ENCODE assay signal across 8 cellular contexts in genomic region chr2:97992836-97993825, GRCh38. TPM values are rescaled to one million over a fixed set of nuclear protein-coding genes. Genes with fewer than 3 reads are reported as not detected.
DNase-seq lines count a peak whose midpoint lies in the region; ATAC-seq, FAIRE-seq and TF ChIP-seq lines count a peak whose summit lies in the region.

No MANE protein-coding gene starts in this region.

- H3K9ac ChIP-seq in HUES48 (ENCODE audit: low read depth, low read length) (no peak overlapping the region), astrocyte (ENCODE audit: low read length) (peak overlapping the region; percentile 88)

- peak overlapping the region; percentile 94 for H3K4me3 Mint-ChIP-seq in CD4-positive, alpha-beta T cell
- H3K4me3 Mint-ChIP-seq in astrocyte (ENCODE audit: unreplicated experiment): peak overlapping the region; percentile 95

- FAIRE-seq in astrocyte (lab: Jason Lieb, UNC) (no peak), HTR-8/SVneo (lab: Jason Lieb, UNC) (no peak)

- peak overlapping the region; percentile 99; the same call in 1 of the 2 replicates for H3K4me3 ChIP-seq in HUES48 (ENCODE audit: low read depth, low read length)
- peak overlapping the region; percentile 80 for H3K4me3 ChIP-seq in astrocyte (ENCODE audit: insufficient read depth, low read depth, low read length)
- peak overlapping the region; percentile 93 to 94 for H3K4me3 ChIP-seq in muscle layer of duodenum (ENCODE audit: low read depth in 1 of 2, low read length in 2 of 2)

- no peaks in the 10 kb centered on the region for H3K27me3 ChIP-seq in CD4-positive, alpha-beta T cell (ENCODE audit: control insufficient read depth, insufficient read depth, low read length)
- H3K27me3 ChIP-seq in HUES48 (ENCODE audit: control insufficient read depth, insufficient read depth, low read length) (no peaks in the 10 kb centered on the region), astrocyte (ENCODE audit: insufficient read depth, low read length) (no peaks in the 10 kb centered on the region), muscle layer of duodenum (ENCODE audit: low read depth, low read length) (no peaks in the 10 kb centered on the region)

- peaks cover 67% of the 10 kb centered on the region for H3K4me1 Mint-ChIP-seq in CD4-positive, alpha-beta T cell (ENCODE audit: low read depth)
- peaks cover 16% of the 10 kb centered on the region for H3K4me1 Mint-ChIP-seq in astrocyte (ENCODE audit: low read depth, unreplicated experiment)

- H3K27ac ChIP-seq in CD4-positive, alpha-beta T cell (ENCODE audit: low read depth, low read length): no peak overlapping the region
- no peak overlapping the region for H3K27ac ChIP-seq in HUES48 (ENCODE audit: low read depth, low read length)
- H3K27ac ChIP-seq in astrocyte (ENCODE audit: low read depth, low read length): no peak overlapping the region
- no peak overlapping the region for H3K27ac ChIP-seq in muscle layer of duodenum (ENCODE audit: low read length)

- H4K20me1 ChIP-seq in astrocyte (ENCODE audit: insufficient read depth, low read length): peaks cover 55% of the 10 kb centered on the region

- POLR2A ChIA-PET in CD4-positive, alpha-beta T cell (lab: Charles Lee): no interaction called here

- H3K27me3 Mint-ChIP-seq in CD4-positive, alpha-beta T cell: no peaks in the 10 kb centered on the region
- no peaks in the 10 kb centered on the region for H3K27me3 Mint-ChIP-seq in astrocyte (ENCODE audit: low read depth, unreplicated experiment)

- H3K36me3 ChIP-seq in HUES48 (ENCODE audit: control insufficient read depth, insufficient read depth, low read length) (no peaks in the 10 kb centered on the region), astrocyte (ENCODE audit: insufficient read depth, low read length) (no peaks in the 10 kb centered on the region), muscle layer of duodenum (ENCODE audit: control insufficient read depth in 1 of 2, insufficient read depth in 2 of 2, low read length in 2 of 2) (no peaks in the 10 kb centered on the region)

- no peak for TF ChIP-seq CTCF in CD4-positive, alpha-beta T cell (IDR thresholded peaks at IDR 0.05)
- no peak for TF ChIP-seq CTCF in astrocyte (IDR thresholded peaks at IDR 0.05; ENCODE audit: insufficient read depth, low read depth, low read length)

- H3K4me2 ChIP-seq in astrocyte (ENCODE audit: low read length): peak overlapping the region; percentile 83

- intact Hi-C loops in CD4-positive, alpha-beta T cell (cut with DNase I, micrococcal nuclease): loop anchor here (5.0 to 10.0 kb wide), 7 partner anchors 36 to 1342 kb away; partner anchors contain the start of genes EIF5B (in 1 of the 2), LIPT1 (in 1 of the 2), LMAN2L (in 1 of the 2) and MITD1 (in 1 of the 2)

- H3K9me3 ChIP-seq in CD4-positive, alpha-beta T cell (ENCODE audit: control insufficient read depth, low read length): no peaks in the 10 kb centered on the region
- H3K9me3 ChIP-seq in HUES48 (ENCODE audit: control insufficient read depth, insufficient read depth, low read length) (no peaks in the 10 kb centered on the region; the same call in 1 of the 2 replicates), astrocyte (ENCODE audit: insufficient read depth, low read depth, low read length) (no peaks in the 10 kb centered on the region), muscle layer of duodenum (ENCODE audit: control insufficient read depth in 1 of 2, low read length in 2 of 2) (no peaks in the 10 kb centered on the region)

- DNase-seq in CD4-positive, alpha-beta T cell: no peak
- peak; percentile 10 for DNase-seq in astrocyte (ENCODE audit: low read depth)
- DNase-seq in HTR-8/SVneo (ENCODE audit: insufficient read length, low spot score): no peak
- no peak for DNase-seq in COLO668 (lab: John Stamatoyannopoulos, UW; ENCODE audit: unreplicated experiment)

- peaks cover 18% of the 10 kb centered on the region for H3K4me1 ChIP-seq in HUES48 (ENCODE audit: control insufficient read depth, insufficient read depth, low read length)
- H3K4me1 ChIP-seq in astrocyte (ENCODE audit: insufficient read depth, low read length): peaks cover 9% of the 10 kb centered on the region
- H3K4me1 ChIP-seq in muscle layer of duodenum (ENCODE audit: control insufficient read depth in 1 of 2, insufficient read depth in 2 of 2, low read length in 2 of 2): peaks cover 12 to 37% of the 10 kb centered on the region in 2 donors

- H3K9me3 Mint-ChIP-seq in CD4-positive, alpha-beta T cell: peaks cover 4% of the 10 kb centered on the region
- peaks cover 5% of the 10 kb centered on the region for H3K9me3 Mint-ChIP-seq in astrocyte (ENCODE audit: unreplicated experiment)

- peak overlapping the region; percentile 86 for H3K27ac Mint-ChIP-seq in CD4-positive, alpha-beta T cell
- H3K27ac Mint-ChIP-seq in astrocyte (ENCODE audit: unreplicated experiment): no peak overlapping the region

- peaks cover 71% of the 10 kb centered on the region for H3K79me2 ChIP-seq in astrocyte (ENCODE audit: insufficient read depth, low read length)

- ATAC-seq in CD4-positive, alpha-beta T cell (ENCODE audit: poor library complexity): no peak
- ATAC-seq in HG02840 (IDR thresholded peaks at IDR 0.05; ENCODE audit: low FRiP score, unreplicated experiment) (no peak), GM21619 (IDR thresholded peaks at IDR 0.05; ENCODE audit: unreplicated experiment) (no peak)

- CTCF ChIA-PET in CD4-positive, alpha-beta T cell (lab: Charles Lee): no interaction called here

- no peak overlapping the region for H2AFZ ChIP-seq in astrocyte (ENCODE audit: low read depth, low read length)

- H3K36me3 Mint-ChIP-seq in CD4-positive, alpha-beta T cell (ENCODE audit: low read depth): peaks cover 4% of the 10 kb centered on the region
- peaks cover 2% of the 10 kb centered on the region for H3K36me3 Mint-ChIP-seq in astrocyte (ENCODE audit: low read depth, unreplicated experiment)

RNA-seq across cellular contexts. Expression of gene TMEM131, which starts 2.6 kb away (rescaled TPM):
- total RNA-seq in CD4-positive, alpha-beta T cell: 10 to 100 TPM; 29.2 to 33.6 TPM
- 32.8 and 35.3 TPM in 2 replicates for total RNA-seq in astrocyte
